In the genomic region with DNA sequence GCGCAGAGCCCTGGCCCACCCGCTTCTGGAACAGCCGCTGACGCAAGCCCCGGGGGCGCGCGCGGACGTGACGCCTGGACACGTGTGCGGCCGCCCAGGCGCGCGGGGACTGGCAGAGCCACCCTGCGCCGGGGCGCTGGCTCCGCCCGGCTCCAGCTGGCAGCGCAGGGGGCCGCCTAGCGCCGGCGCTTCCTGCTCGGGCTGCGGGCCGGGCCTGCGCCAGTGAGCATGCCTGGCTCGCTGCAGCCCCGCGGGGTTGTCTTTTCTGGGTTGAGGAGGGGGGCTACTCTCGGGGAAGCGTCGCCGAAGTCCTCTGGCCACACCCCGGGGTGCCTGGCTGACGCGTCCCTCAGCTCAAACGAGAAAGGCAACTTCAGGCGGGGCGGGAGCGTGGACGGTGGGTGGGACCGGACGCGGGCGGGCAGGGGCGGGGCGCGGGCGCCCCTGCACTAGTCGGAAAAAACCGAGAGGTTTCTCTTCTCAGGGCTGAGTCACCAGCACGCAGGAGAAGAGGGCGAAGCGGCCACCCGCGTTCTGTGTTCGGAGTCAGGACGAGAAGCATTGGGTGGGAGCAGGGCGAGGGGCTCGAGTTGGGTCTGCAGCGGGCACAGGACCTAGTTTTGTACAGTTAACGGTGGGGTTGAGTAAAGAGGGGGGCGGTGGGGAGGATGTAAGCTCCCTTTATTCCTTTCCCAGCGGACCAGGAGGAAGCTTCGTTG, we compare ENCODE assay signal across 8 cellular contexts. TPM values are rescaled to one million over a fixed set of nuclear protein-coding genes. Genes with fewer than 3 reads are reported as not detected.
DNase-seq lines count a peak whose midpoint lies in the region; ATAC-seq, FAIRE-seq and TF ChIP-seq lines count a peak whose summit lies in the region.

A gene with protein sequence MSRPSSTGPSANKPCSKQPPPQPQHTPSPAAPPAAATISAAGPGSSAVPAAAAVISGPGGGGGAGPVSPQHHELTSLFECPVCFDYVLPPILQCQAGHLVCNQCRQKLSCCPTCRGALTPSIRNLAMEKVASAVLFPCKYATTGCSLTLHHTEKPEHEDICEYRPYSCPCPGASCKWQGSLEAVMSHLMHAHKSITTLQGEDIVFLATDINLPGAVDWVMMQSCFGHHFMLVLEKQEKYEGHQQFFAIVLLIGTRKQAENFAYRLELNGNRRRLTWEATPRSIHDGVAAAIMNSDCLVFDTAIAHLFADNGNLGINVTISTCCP (minus strand): TSS at position 48 of the 719 bp plus-strand sequence. CDS start 320 bp downstream, outside the sequence.

- H2AFZ ChIP-seq in keratinocyte (ENCODE audit: control insufficient read depth, low read length): peak within 1 kb of the TSS; percentile 93

- H3K9me1 ChIP-seq in keratinocyte (ENCODE audit: control insufficient read depth, extremely low read depth, insufficient read depth, low read length): no peaks in the 10 kb centered on the region

- peaks cover 41% of the 10 kb centered on the region for H3K4me1 ChIP-seq in keratinocyte (ENCODE audit: control insufficient read depth, extremely low read depth, insufficient read depth, low read length)

- H3K27me3 ChIP-seq in keratinocyte (ENCODE audit: control insufficient read depth, extremely low read depth, insufficient read depth, low read length): no peaks in the 10 kb centered on the region

- H3K9ac ChIP-seq in keratinocyte (ENCODE audit: control insufficient read depth, extremely low read depth, insufficient read depth, low read length): peak within 1 kb of the TSS; percentile 98

- peak within 1 kb of the TSS; percentile 90 for H3K27ac ChIP-seq in keratinocyte (ENCODE audit: control insufficient read depth, insufficient read depth, low read length)

- dilution Hi-C loops in keratinocyte (cut with MboI; ENCODE audit: extremely low pct_ligation_motif_present, low sequenced_read_pairs): no loop called here

- DNase-seq in AG08395 (ENCODE audit: low spot score) (peak; percentile 94), NCI-H345 (lab: John Stamatoyannopoulos, UW) (peak; percentile 79), keratinocyte (ENCODE audit: low read depth, low spot score) (peak; percentile 60)
- peak; percentile 85 for DNase-seq in activated CD4-positive, CD25-positive, alpha-beta regulatory T cell treated with anti-CD3 and anti-CD28 coated beads, Interleukin-2, amount 50 U/mL, for 16 hours (ENCODE audit: low read depth, low spot score)
- peak; percentile 94 for DNase-seq in central memory CD4-positive, alpha-beta T cell
- DNase-seq in stimulated activated CD4-positive, alpha-beta T cell treated with anti-CD3 and anti-CD28 coated beads, Interleukin-12 subunit alpha, Interleukin-12 subunit beta, amount 100 ng/mL, for 48 hours (ENCODE audit: low read depth in 2 of 3, low spot score in 1 of 3): peak; percentile 83 to 92 (median 91)

- peak within 1 kb of the TSS; percentile 84 to 93 (median 85) for H3K4me3 ChIP-seq in keratinocyte (ENCODE audit: control insufficient read depth in 2 of 3, extremely low read depth in 1 of 3, insufficient read depth in 2 of 3, low read depth in 1 of 3, low read length in 3 of 3)

- ATAC-seq in GM18907 (IDR thresholded peaks at IDR 0.05; ENCODE audit: unreplicated experiment) (peak; percentile 70), HG03159 (IDR thresholded peaks at IDR 0.05; ENCODE audit: unreplicated experiment) (peak; percentile 61)

- peaks cover 2 to 10% of the 10 kb centered on the region in 2 experiments for H3K36me3 ChIP-seq in keratinocyte (ENCODE audit: control insufficient read depth in 2 of 2, extremely low read depth in 1 of 2, insufficient read depth in 2 of 2, low read length in 2 of 2)

- H4K20me1 ChIP-seq in keratinocyte (ENCODE audit: control insufficient read depth, extremely low read depth, insufficient read depth, low read length): peaks cover 2% of the 10 kb centered on the region

- H3K9me3 ChIP-seq in keratinocyte (ENCODE audit: control insufficient read depth, low read depth, low read length): no peaks in the 10 kb centered on the region

- no peak for FAIRE-seq in keratinocyte (lab: Jason Lieb, UNC)

- peaks cover 40% of the 10 kb centered on the region for H3K79me2 ChIP-seq in keratinocyte (ENCODE audit: control insufficient read depth, insufficient read depth, low read length)

- peak in 1 of 3 experiments; percentile 11 for TF ChIP-seq CTCF in keratinocyte (optimal IDR thresholded peaks at IDR 0.05 in 1 of 3, IDR thresholded peaks at IDR 0.05 in 1 of 3, conservative IDR thresholded peaks at IDR 0.05 in 1 of 3; ENCODE audit: extremely low read depth in 1 of 3, insufficient read depth in 2 of 3, low read length in 3 of 3)

- peak within 1 kb of the TSS; percentile 97 for H3K4me2 ChIP-seq in keratinocyte (ENCODE audit: control insufficient read depth, extremely low read depth, insufficient read depth, low read depth, low read length)

RNA-seq across cellular contexts. Expression of the gene that starts here (rescaled TPM):
- polyA plus RNA-seq in keratinocyte: 32.5 to 65.7 TPM (median 44.8 TPM) in 3 replicates
- 12.0 TPM for polyA plus RNA-seq in keratinocyte (2011; ENCODE audit: low read depth)
- polyA plus RNA-seq in keratinocyte (2011; cell fraction: cytosol; rRNA removed): 51.5 and 97.0 TPM in 2 replicates
- polyA plus RNA-seq in keratinocyte (2011; cell fraction: nucleus; rRNA removed): 42.4 and 77.3 TPM in 2 replicates
- polyA plus RNA-seq in keratinocyte (2012; ENCODE audit: low replicate concordance): 24.0 and 37.9 TPM in 2 replicates
- 80.2 to 214 TPM (median 148 TPM) in 3 replicates for polyA minus RNA-seq in keratinocyte
- polyA minus RNA-seq in keratinocyte (2011; cell fraction: cytosol; rRNA and poly(A)+ RNA removed): 47.4 TPM
- 24.1 and 25.4 TPM in 2 replicates for polyA minus RNA-seq in keratinocyte (2011; cell fraction: nucleus; rRNA and poly(A)+ RNA removed)

Comparison
In these comparisons a context has a peak if more than half of its experiments do, and no peak if none do; other contexts are left out.
1. Peak in every context shown above with its lines: DNase-seq, ATAC-seq, H3K4me3 ChIP-seq and H3K27ac ChIP-seq.